10 cellular contexts compared by ENCODE assay signal in the genomic region with DNA sequence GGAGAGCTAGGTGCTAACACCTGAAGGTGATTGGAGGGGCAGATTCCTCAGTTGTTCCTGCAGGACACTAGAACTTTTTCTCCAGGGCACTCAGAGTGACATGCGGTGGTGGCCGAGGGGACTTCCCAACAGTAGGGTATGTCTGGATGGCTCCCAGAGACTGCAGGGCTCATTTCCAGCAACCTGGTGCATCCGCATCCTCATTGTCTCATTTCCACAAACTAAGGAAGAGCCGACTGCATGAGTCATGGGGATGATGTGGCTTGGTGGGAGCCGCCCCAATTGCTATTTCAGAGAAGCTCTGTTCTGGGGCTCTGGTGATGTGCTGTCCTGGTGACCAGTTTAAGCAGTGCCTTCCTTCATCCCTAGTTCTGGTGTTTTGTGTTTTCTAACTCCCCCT. TPM values are rescaled to one million over a fixed set of nuclear protein-coding genes. Genes with fewer than 3 reads are reported as not detected.
DNase-seq lines count a peak whose midpoint lies in the region; ATAC-seq and TF ChIP-seq lines count a peak whose summit lies in the region.
"Had no signal": no experiment of that assay in that cellular context is flagged by ENCODE, and none has a peak within 500 bp of the region (broad histone marks: within the 10 kb centered on the region; RNA-seq: fewer than 3 reads in every experiment).

No MANE protein-coding gene starts in this region.

- ATAC-seq in SK-N-SH treated with all-trans-retinoic acid at 6 μM for 48 hours, result peak; percentile 80
- peak; percentile 16 to 48 for ATAC-seq in gastrocnemius medialis
- ATAC-seq in HG03469 (IDR thresholded peaks at IDR 0.05; ENCODE audit: unreplicated experiment), result no peak
- no peak for ATAC-seq in stimulated activated naive CD8-positive, alpha-beta T cell treated with anti-CD3 and anti-CD28 coated beads, Interleukin-15, Interleukin-2, amounts not matched to agents 100 U/mL and 50 U/mL, for 24 hours

- H3K4me3 ChIP-seq in fibroblast of villous mesenchyme (ENCODE audit: low read depth, low read length) (no peak overlapping the region), gastrocnemius medialis (no peak overlapping the region)

- in situ Hi-C loops in gastrocnemius medialis (cut with MboI; ENCODE audit: low sequenced_read_pairs in 4 of 4), result no loop called here

- no peaks in the 10 kb centered on the region for H3K9me3 ChIP-seq in gastrocnemius medialis

- TF ChIP-seq CTCF in fibroblast of villous mesenchyme (IDR thresholded peaks at IDR 0.05; ENCODE audit: insufficient read depth, low read depth, low read length) (no peak), gastrocnemius medialis (IDR thresholded peaks at IDR 0.05 in 4 of 5, conservative IDR thresholded peaks at IDR 0.05 in 1 of 5) (no peak)

- peak overlapping the region; percentile 14 to 80 (median 73) for H3K27ac ChIP-seq in gastrocnemius medialis

- peaks cover 4 to 17% of the 10 kb centered on the region in 2 donors for H3K4me1 ChIP-seq in gastrocnemius medialis

- no peaks in the 10 kb centered on the region for H3K27me3 ChIP-seq in gastrocnemius medialis

- intact Hi-C loops in gastrocnemius medialis (cut with DNase I; ENCODE audit: low total_unique reads), result no loop called here

- TF ChIP-seq POLR2A in gastrocnemius medialis (IDR thresholded peaks at IDR 0.05), result no peak

- DNase-seq in ELR (ENCODE audit: low read depth) (peak; percentile 97), fibroblast of villous mesenchyme (ENCODE audit: low read depth) (peak; percentile 75), gastrocnemius medialis (no peak), retina (no peak), GM19238 (ENCODE audit: insufficient read length, low spot score) (no peak)
- no peak for DNase-seq in stimulated activated naive CD8-positive, alpha-beta T cell treated with anti-CD3 and anti-CD28 coated beads, Interleukin-15, Interleukin-2, amounts not matched to agents 100 U/mL and 50 U/mL, for 24 hours
- DNase-seq: cerebellar nuclear complex, MM.1S had no signal

- no peaks in the 10 kb centered on the region for H3K36me3 ChIP-seq in gastrocnemius medialis

TF ChIP-seq in SK-N-SH treated with all-trans-retinoic acid at 6 μM for 48 hours, 23 proteins besides CTCF, POLR2A, EP300 and RAD21:
- TF ChIP-seq, protein P1, sequence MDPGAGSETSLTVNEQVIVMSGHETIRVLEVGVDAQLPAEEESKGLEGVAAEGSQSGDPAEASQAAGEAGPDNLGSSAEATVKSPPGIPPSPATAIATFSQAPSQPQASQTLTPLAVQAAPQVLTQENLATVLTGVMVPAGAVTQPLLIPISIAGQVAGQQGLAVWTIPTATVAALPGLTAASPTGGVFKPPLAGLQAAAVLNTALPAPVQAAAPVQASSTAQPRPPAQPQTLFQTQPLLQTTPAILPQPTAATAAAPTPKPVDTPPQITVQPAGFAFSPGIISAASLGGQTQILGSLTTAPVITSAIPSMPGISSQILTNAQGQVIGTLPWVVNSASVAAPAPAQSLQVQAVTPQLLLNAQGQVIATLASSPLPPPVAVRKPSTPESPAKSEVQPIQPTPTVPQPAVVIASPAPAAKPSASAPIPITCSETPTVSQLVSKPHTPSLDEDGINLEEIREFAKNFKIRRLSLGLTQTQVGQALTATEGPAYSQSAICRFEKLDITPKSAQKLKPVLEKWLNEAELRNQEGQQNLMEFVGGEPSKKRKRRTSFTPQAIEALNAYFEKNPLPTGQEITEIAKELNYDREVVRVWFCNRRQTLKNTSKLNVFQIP (CRISPR knock-in tag; IDR thresholded peaks at IDR 0.05; ENCODE audit: borderline replicate concordance, low read depth), result no peak
- TF ChIP-seq ZC3H10 (CRISPR knock-in tag; IDR thresholded peaks at IDR 0.05), result no peak
- no peak for TF ChIP-seq ZNF565 (CRISPR knock-in tag; conservative IDR thresholded peaks at IDR 0.05; ENCODE audit: low read depth)
- TF ChIP-seq SNAI2 (CRISPR knock-in tag; IDR thresholded peaks at IDR 0.05), result no peak
- TF ChIP-seq ARNTL (CRISPR knock-in tag; IDR thresholded peaks at IDR 0.05; ENCODE audit: borderline replicate concordance, low read depth), result no peak
- TF ChIP-seq TCF4 (CRISPR knock-in tag; IDR thresholded peaks at IDR 0.05; ENCODE audit: borderline replicate concordance), result no peak
- TF ChIP-seq TOX (CRISPR knock-in tag; IDR thresholded peaks at IDR 0.05; ENCODE audit: borderline replicate concordance), result no peak
- no peak for TF ChIP-seq ZFP3 (CRISPR knock-in tag; IDR thresholded peaks at IDR 0.05)
- no peak for TF ChIP-seq ZNF8 (CRISPR knock-in tag; IDR thresholded peaks at IDR 0.05)
- TF ChIP-seq, protein P2, sequence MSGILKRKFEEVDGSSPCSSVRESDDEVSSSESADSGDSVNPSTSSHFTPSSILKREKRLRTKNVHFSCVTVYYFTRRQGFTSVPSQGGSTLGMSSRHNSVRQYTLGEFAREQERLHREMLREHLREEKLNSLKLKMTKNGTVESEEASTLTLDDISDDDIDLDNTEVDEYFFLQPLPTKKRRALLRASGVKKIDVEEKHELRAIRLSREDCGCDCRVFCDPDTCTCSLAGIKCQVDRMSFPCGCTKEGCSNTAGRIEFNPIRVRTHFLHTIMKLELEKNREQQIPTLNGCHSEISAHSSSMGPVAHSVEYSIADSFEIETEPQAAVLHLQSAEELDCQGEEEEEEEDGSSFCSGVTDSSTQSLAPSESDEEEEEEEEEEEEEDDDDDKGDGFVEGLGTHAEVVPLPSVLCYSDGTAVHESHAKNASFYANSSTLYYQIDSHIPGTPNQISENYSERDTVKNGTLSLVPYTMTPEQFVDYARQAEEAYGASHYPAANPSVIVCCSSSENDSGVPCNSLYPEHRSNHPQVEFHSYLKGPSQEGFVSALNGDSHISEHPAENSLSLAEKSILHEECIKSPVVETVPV (CRISPR knock-in tag; IDR thresholded peaks at IDR 0.05), result no peak
- TF ChIP-seq, protein P3, sequence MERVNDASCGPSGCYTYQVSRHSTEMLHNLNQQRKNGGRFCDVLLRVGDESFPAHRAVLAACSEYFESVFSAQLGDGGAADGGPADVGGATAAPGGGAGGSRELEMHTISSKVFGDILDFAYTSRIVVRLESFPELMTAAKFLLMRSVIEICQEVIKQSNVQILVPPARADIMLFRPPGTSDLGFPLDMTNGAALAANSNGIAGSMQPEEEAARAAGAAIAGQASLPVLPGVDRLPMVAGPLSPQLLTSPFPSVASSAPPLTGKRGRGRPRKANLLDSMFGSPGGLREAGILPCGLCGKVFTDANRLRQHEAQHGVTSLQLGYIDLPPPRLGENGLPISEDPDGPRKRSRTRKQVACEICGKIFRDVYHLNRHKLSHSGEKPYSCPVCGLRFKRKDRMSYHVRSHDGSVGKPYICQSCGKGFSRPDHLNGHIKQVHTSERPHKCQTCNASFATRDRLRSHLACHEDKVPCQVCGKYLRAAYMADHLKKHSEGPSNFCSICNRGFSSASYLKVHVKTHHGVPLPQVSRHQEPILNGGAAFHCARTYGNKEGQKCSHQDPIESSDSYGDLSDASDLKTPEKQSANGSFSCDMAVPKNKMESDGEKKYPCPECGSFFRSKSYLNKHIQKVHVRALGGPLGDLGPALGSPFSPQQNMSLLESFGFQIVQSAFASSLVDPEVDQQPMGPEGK (CRISPR knock-in tag; IDR thresholded peaks at IDR 0.05; ENCODE audit: borderline replicate concordance), result no peak
- TF ChIP-seq PPARA (CRISPR knock-in tag; IDR thresholded peaks at IDR 0.05; ENCODE audit: borderline replicate concordance), result no peak

RNA-seq across cellular contexts. Expression of a gene that starts 2.8 kb away (rescaled TPM):
- total RNA-seq in fibroblast of villous mesenchyme (under 0.01 and 0.86 TPM in 2 replicates), gastrocnemius medialis (10 to 100 TPM in 3 of 4 donors, 1 to 10 TPM in 1; 7.6 to 18.7 (median 14.7) TPM)

RNA-seq across cellular contexts. Expression of a gene that starts 18.6 kb away (rescaled TPM):
- not detected in 2 replicates for total RNA-seq in fibroblast of villous mesenchyme
- total RNA-seq in gastrocnemius medialis, result not detected

RNA-seq across cellular contexts. Expression of a gene that starts 35.2 kb away (rescaled TPM):
- total RNA-seq in fibroblast of villous mesenchyme, result 6.5 and 18.7 TPM in 2 replicates
- 1 to 10 TPM in 2 of 4 donors, under 1 TPM in 2; 0.35 to 3.7 (median 1.3) TPM for total RNA-seq in gastrocnemius medialis

RNA-seq across cellular contexts. Expression of a gene that starts 35.4 kb away (rescaled TPM):
- total RNA-seq in fibroblast of villous mesenchyme, result under 0.01 and 0.86 TPM in 2 replicates
- total RNA-seq in gastrocnemius medialis, result under 1 TPM in 2 of 4 donors, not detected in 2; 0.40 to 0.70 TPM

RNA-seq across cellular contexts. Expression of a gene that starts 53.5 kb away (rescaled TPM):
- total RNA-seq in fibroblast of villous mesenchyme (2.6 and 3.5 TPM in 2 replicates), gastrocnemius medialis (under 1 TPM in 2 of 4 donors, not detected in 2; 0.10 to 0.16 TPM)

Comparison
In these comparisons a context has a peak if more than half of its experiments do, and no peak if none do; other contexts are left out.
1. DNase-seq: peak in ELR (single experiment) and fibroblast of villous mesenchyme (single experiment); none in gastrocnemius medialis (0 of 2), retina (single experiment), stimulated activated naive CD8-positive, alpha-beta T cell treated with anti-CD3 and anti-CD28 coated beads, Interleukin-15, Interleukin-2, amounts not matched to agents 100 U/mL and 50 U/mL, for 24 hours (single experiment) and GM19238 (single experiment).
2. ATAC-seq: peak in SK-N-SH treated with all-trans-retinoic acid at 6 μM for 48 hours (single experiment) and gastrocnemius medialis (2 of 2); none in HG03469 (single experiment) and stimulated activated naive CD8-positive, alpha-beta T cell treated with anti-CD3 and anti-CD28 coated beads, Interleukin-15, Interleukin-2, amounts not matched to agents 100 U/mL and 50 U/mL, for 24 hours (single experiment).